In genomic region chr1:62439652-62440371, GRCh38 we compare ENCODE assay signal across 9 cellular contexts.
DNase-seq lines count a peak whose midpoint lies in the region; ATAC-seq and TF ChIP-seq lines count a peak whose summit lies in the region.
"Had no signal": no experiment of that assay in that cellular context is flagged by ENCODE, and none has a peak within 500 bp of the region (broad histone marks: within the 10 kb centered on the region; RNA-seq: fewer than 3 reads in every experiment).

No MANE protein-coding gene starts in this region.

- peak overlapping the region; percentile 86 for H3K4me3 ChIP-seq in GM06990 (replicated peaks; ENCODE audit: low read depth, low read length)

- H3K36me3 ChIP-seq in GM06990 (ENCODE audit: control insufficient read depth, insufficient read depth, low read length) = peaks cover 3% of the 10 kb centered on the region

- no peaks in the 10 kb centered on the region for H3K27me3 ChIP-seq in GM06990 (replicated peaks; ENCODE audit: control insufficient read depth, insufficient read depth, low read length)

- peak; percentile 26 for DNase-seq in GM06990 (ENCODE audit: extremely low read depth, insufficient read length)
- peak; percentile 21 to 25 for DNase-seq in Kasumi-1 (lab: John Stamatoyannopoulos, UW)
- peak; percentile 11 to 16 for DNase-seq in erythroblast (lab: John Stamatoyannopoulos, UW)
- DNase-seq in DMS79 treated with DMSO at 0.1 percent for 48 hours (lab: John Stamatoyannopoulos, UW) = no peak
- DNase-seq in anterior cingulate cortex (lab: John Stamatoyannopoulos, UW) = no peak
- DNase-seq in DMS153 treated with DMSO at 0.1 percent for 48 hours (lab: John Stamatoyannopoulos, UW; ENCODE audit: unreplicated experiment) = no peak
- DNase-seq in NCI-H2196 treated with DMSO at 0.1 percent for 48 hours (lab: John Stamatoyannopoulos, UW; ENCODE audit: unreplicated experiment) = no peak

- TF ChIP-seq POLR2A in erythroblast (IDR thresholded peaks at IDR 0.05; ENCODE audit: low read length) = no peak

- TF ChIP-seq CTCF in GM06990 (IDR thresholded peaks at IDR 0.05; ENCODE audit: insufficient read depth, low read length, poor library complexity, severe bottlenecking) = no peak

- peak; percentile 28 for ATAC-seq in GM21619 (IDR thresholded peaks at IDR 0.05; ENCODE audit: unreplicated experiment)
- ATAC-seq: HCT116 had no signal

Comparison
In these comparisons a context has a peak if more than half of its experiments do, and no peak if none do; other contexts are left out.
1. DNase-seq: peak in GM06990 (single experiment), Kasumi-1 (2 of 2) and erythroblast (2 of 2); none in DMS79 treated with DMSO at 0.1 percent for 48 hours (single experiment), anterior cingulate cortex (0 of 58), DMS153 treated with DMSO at 0.1 percent for 48 hours (single experiment) and NCI-H2196 treated with DMSO at 0.1 percent for 48 hours (single experiment).